In genomic region chr7:103279636-103279962, GRCh38 we compare ENCODE assay signal across 8 cellular contexts. TPM values are rescaled to one million over a fixed set of nuclear protein-coding genes. Genes with fewer than 3 reads are reported as not detected.
DNase-seq lines count a peak whose midpoint lies in the region; ATAC-seq and TF ChIP-seq lines count a peak whose summit lies in the region.
"Not testable (repeated sequence)": the region's sequence is repeated elsewhere in the genome, so short reads cannot be mapped to it uniquely, and the experiment has no call there.

No MANE protein-coding gene starts in this region.

- peak overlapping the region; percentile 90 for H3K27ac ChIP-seq in CD4-positive, CD25-positive, alpha-beta regulatory T cell (ENCODE audit: insufficient read depth, low read length, poor library complexity, severe bottlenecking)
- H3K27ac ChIP-seq in ectodermal cell (ENCODE audit: insufficient read depth, low read depth, low read length, poor library complexity, severe bottlenecking): not testable (repeated sequence)

- not testable (repeated sequence) for TF ChIP-seq CTCF in activated B cell treated with CpG ODN at 0.5 μM for 24 hours (IDR thresholded peaks at IDR 0.05)

- DNase-seq in CD4-positive, CD25-positive, alpha-beta regulatory T cell: peak in 1 of 3 donors; percentile 32
- peak; percentile 54 for DNase-seq in NCI-H146 (lab: John Stamatoyannopoulos, UW)
- not testable (repeated sequence) for DNase-seq in activated B cell treated with CpG ODN at 0.5 μM for 24 hours; left colon; skeletal muscle cell (ENCODE audit: low read depth)

- CTCF ChIA-PET in activated B cell treated with CpG ODN at 0.5 μM for 24 hours (lab: Charles Lee): not testable (repeated sequence)

- H3K27me3 Mint-ChIP-seq in CD4-positive, CD25-positive, alpha-beta regulatory T cell; activated B cell treated with CpG ODN at 0.5 μM for 24 hours: not testable (repeated sequence)

- H3K4me3 Mint-ChIP-seq in CD4-positive, CD25-positive, alpha-beta regulatory T cell: peak overlapping the region; percentile 95 to 98 (median 97)
- peak overlapping the region; percentile 98 for H3K4me3 Mint-ChIP-seq in activated B cell treated with CpG ODN at 0.5 μM for 24 hours

- H3K4me1 ChIP-seq in CD4-positive, CD25-positive, alpha-beta regulatory T cell (ENCODE audit: control insufficient read depth, insufficient read depth, low read length, poor library complexity, severe bottlenecking): peaks cover 16% of the 10 kb centered on the region
- not testable (repeated sequence) for H3K4me1 ChIP-seq in ectodermal cell (ENCODE audit: control insufficient read depth, insufficient read depth, low read length)

- not testable (repeated sequence) for H3K27me3 ChIP-seq in CD4-positive, CD25-positive, alpha-beta regulatory T cell (ENCODE audit: control insufficient read depth, insufficient read depth, low read length)
- peaks cover 33% of the 10 kb centered on the region for H3K27me3 ChIP-seq in ectodermal cell (ENCODE audit: control insufficient read depth, insufficient read depth, low read length, poor library complexity, severe bottlenecking)

- not testable (repeated sequence) for ATAC-seq in CD4-positive, CD25-positive, alpha-beta regulatory T cell (ENCODE audit: low read depth in 2 of 2)
- ATAC-seq in GM19452 (IDR thresholded peaks at IDR 0.05; ENCODE audit: unreplicated experiment): peak; percentile 46
- peak; percentile 45 for ATAC-seq in HG03095 (IDR thresholded peaks at IDR 0.05; ENCODE audit: unreplicated experiment)
- peak; percentile 5 for ATAC-seq in activated B cell treated with CpG ODN at 0.5 μM for 24 hours (ENCODE audit: low read depth)
- ATAC-seq in left colon: peak; percentile 43

- not testable (repeated sequence) for H3K36me3 ChIP-seq in CD4-positive, CD25-positive, alpha-beta regulatory T cell (ENCODE audit: control insufficient read depth, insufficient read depth, low read length); ectodermal cell (ENCODE audit: control insufficient read depth, insufficient read depth, low read length)

- H3K36me3 Mint-ChIP-seq in CD4-positive, CD25-positive, alpha-beta regulatory T cell; activated B cell treated with CpG ODN at 0.5 μM for 24 hours (ENCODE audit: low read depth): not testable (repeated sequence)

- POLR2A ChIA-PET in activated B cell treated with CpG ODN at 0.5 μM for 24 hours (lab: Charles Lee): not testable (repeated sequence)

- peak overlapping the region; percentile 50 to 98 (median 96) for H3K27ac Mint-ChIP-seq in CD4-positive, CD25-positive, alpha-beta regulatory T cell
- peak overlapping the region; percentile 96 for H3K27ac Mint-ChIP-seq in activated B cell treated with CpG ODN at 0.5 μM for 24 hours

- peaks cover 9 to 31% (median 17%) of the 10 kb centered on the region in 4 donors for H3K4me1 Mint-ChIP-seq in CD4-positive, CD25-positive, alpha-beta regulatory T cell
- peaks cover 19% of the 10 kb centered on the region for H3K4me1 Mint-ChIP-seq in activated B cell treated with CpG ODN at 0.5 μM for 24 hours

- H3K9me3 Mint-ChIP-seq in CD4-positive, CD25-positive, alpha-beta regulatory T cell; activated B cell treated with CpG ODN at 0.5 μM for 24 hours: not testable (repeated sequence)

- WGBS in ectodermal cell, 2 experiments: 1% methylated on average over 12 of the region's 12 CpGs

- intact Hi-C loops in activated B cell treated with CpG ODN at 0.5 μM for 24 hours (cut with micrococcal nuclease); left colon (cut with DNase I, micrococcal nuclease): not testable (repeated sequence)

- peak overlapping the region; percentile 78 for H3K4me3 ChIP-seq in CD4-positive, CD25-positive, alpha-beta regulatory T cell (ENCODE audit: low read depth, low read length)
- peak overlapping the region; percentile 55 for H3K4me3 ChIP-seq in ectodermal cell (ENCODE audit: insufficient read depth, low read depth, low read length)
- peak overlapping the region; percentile 56 for H3K4me3 ChIP-seq in skeletal muscle cell (ENCODE audit: low read depth, low read length)

- not testable (repeated sequence) for H3K9me3 ChIP-seq in CD4-positive, CD25-positive, alpha-beta regulatory T cell (ENCODE audit: control insufficient read depth in 2 of 2, low read length in 2 of 2); ectodermal cell (ENCODE audit: control insufficient read depth, low read length)

RNA-seq across cellular contexts. Expression of gene PMPCB, which starts 17.6 kb away (rescaled TPM):
- total RNA-seq in CD4-positive, CD25-positive, alpha-beta regulatory T cell: 86.6 TPM
- polyA plus RNA-seq in CD4-positive, CD25-positive, alpha-beta regulatory T cell: 10 to 100 TPM; 85.5 to 89.7 (median 88.0) TPM
- total RNA-seq in activated B cell treated with CpG ODN at 0.5 μM for 24 hours (76.9 and 80.8 TPM in 2 replicates), left colon (10 to 100 TPM; 63.2 to 63.6 TPM)
- polyA plus RNA-seq in ectodermal cell (2013, experiment 1 of 4): 95.6 TPM
- polyA plus RNA-seq in ectodermal cell (2013, experiment 2 of 4): 101 TPM
- 87.9 TPM for polyA plus RNA-seq in ectodermal cell (2013, experiment 3 of 4)
- 91.6 TPM for polyA plus RNA-seq in ectodermal cell (2013, experiment 4 of 4)
